In the genomic region with DNA sequence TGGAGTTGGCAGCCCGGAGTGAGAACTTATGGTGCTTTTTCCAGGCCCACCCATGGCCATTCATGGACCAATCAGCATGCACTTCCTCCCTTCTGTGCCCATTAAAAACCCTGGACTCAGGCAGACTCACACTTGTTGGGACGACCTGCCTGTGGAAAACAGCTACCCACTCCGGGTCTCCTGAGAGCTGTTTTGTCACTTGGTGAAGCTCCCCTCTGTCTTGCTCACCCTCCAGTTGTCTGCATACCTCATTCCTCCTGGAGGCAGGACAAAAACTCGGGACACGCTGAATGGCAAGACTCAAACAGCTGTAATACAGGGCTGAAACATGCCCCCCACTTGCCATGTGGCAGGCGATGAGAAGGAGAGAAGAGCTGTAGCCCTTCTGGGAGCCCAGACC, we compare ENCODE assay signal across 4 cellular contexts. TPM values are rescaled to one million over a fixed set of nuclear protein-coding genes. Genes with fewer than 3 reads are reported as not detected.
"Had no signal": no experiment of that assay in that cellular context is flagged by ENCODE, and none has a peak within 500 bp of the region (broad histone marks: within the 10 kb centered on the region; RNA-seq: fewer than 3 reads in every experiment).

No MANE protein-coding gene starts in this region.

- H3K4me3 ChIP-seq: GM12878 had no signal

- DNase-seq: GDM1, GF-D8 had no signal

RNA-seq across cellular contexts. Expression of a gene that starts 35.2 kb away (rescaled TPM):
- total RNA-seq: G401, GM12878 had no signal
- polyA plus RNA-seq: GM12878 had no signal
